In the genomic region with DNA sequence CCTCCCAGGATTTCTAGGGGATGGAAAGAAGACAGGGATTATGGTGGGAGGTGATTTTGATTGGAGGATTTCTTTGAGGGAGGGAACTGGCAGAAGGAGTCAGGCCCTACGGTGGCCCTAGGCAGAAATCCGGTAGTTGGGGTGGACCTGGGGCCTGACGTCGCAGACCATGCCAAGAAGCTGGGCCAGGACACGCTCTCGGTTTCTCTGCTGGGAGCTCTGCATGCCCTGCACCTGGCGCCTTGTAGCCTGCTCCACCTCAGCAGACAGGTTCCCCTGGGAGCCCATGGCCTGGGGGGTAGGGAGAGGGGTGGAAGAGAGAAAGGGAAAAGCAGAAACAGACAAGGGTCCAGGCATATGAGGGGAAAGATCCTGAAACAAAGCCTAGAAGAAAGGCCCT, we compare ENCODE assay signal across 25 cellular contexts. TPM values are rescaled to one million over a fixed set of nuclear protein-coding genes. Genes with fewer than 3 reads are reported as not detected.
DNase-seq lines count a peak whose midpoint lies in the region; ATAC-seq and TF ChIP-seq lines count a peak whose summit lies in the region.
"Had no signal": no experiment of that assay in that cellular context is flagged by ENCODE, and none has a peak within 500 bp of the region (broad histone marks: within the 10 kb centered on the region; RNA-seq: fewer than 3 reads in every experiment).

No MANE protein-coding gene starts in this region.

- H4K8ac ChIP-seq in mesendoderm (ENCODE audit: low read depth, low read length): no peak overlapping the region

- no peak overlapping the region for H2AK5ac ChIP-seq in mesendoderm (ENCODE audit: low read length)

- H3K79me1 ChIP-seq in mesendoderm (ENCODE audit: low read length): peaks cover 7% of the 10 kb centered on the region

- H3K4me2 ChIP-seq in mesendoderm (ENCODE audit: low read length): no peak overlapping the region

- no peak overlapping the region for H3K18ac ChIP-seq in mesendoderm (ENCODE audit: low read length)

- ATAC-seq in Right ventricle myocardium superior (ENCODE audit: poor library complexity): no peak
- ATAC-seq in GM19351 (IDR thresholded peaks at IDR 0.05; ENCODE audit: unreplicated experiment): no peak
- ATAC-seq: body of pancreas, Right ventricle myocardium inferior had no signal

- DNase-seq in cardiac septum (ENCODE audit: low spot score) (peak; percentile 47), Right ventricle myocardium superior (no peak), WERI-Rb-1 (peak; percentile 81), mesendoderm (no peak), NCI-H2029 (lab: John Stamatoyannopoulos, UW) (no peak), DMS79 treated with DMSO at 0.1 percent for 48 hours (lab: John Stamatoyannopoulos, UW) (no peak), NCI-H146 (lab: John Stamatoyannopoulos, UW) (no peak)
- DNase-seq: activated CD4-positive, alpha-beta T cell treated with anti-CD3 and anti-CD28 coated beads, Interleukin-2, amount 50 U/mL, for 48 hours; activated naive CD4-positive, alpha-beta T cell treated with anti-CD3 and anti-CD28 coated beads, Interleukin-2, amount 50 U/mL, for 16 hours; body of pancreas; colonic mucosa; DND-41; hippocampal formation; NCI-H2029 treated with DMSO at 0.1 percent for 48 hours; NCI-H510A; spleen; T-helper 1 cell; uterus had no signal

- H3K36me3 ChIP-seq in WERI-Rb-1 (peaks cover 38% of the 10 kb centered on the region), mesendoderm (ENCODE audit: control insufficient read depth, insufficient read depth, low read length) (no peaks in the 10 kb centered on the region)
- H3K36me3 ChIP-seq: colonic mucosa, uterus had no signal

- no peak overlapping the region for H2BK120ac ChIP-seq in mesendoderm (ENCODE audit: low read depth, low read length)

- H2BK5ac ChIP-seq in mesendoderm (ENCODE audit: low read length): no peak overlapping the region

- no peak overlapping the region for H2BK15ac ChIP-seq in mesendoderm (replicated peaks; ENCODE audit: low read depth)

- intact Hi-C loops in cardiac septum (cut with DNase I) (loop anchor here (5.0 to 10.0 kb wide), 3 partner anchors 37 to 410 kb away; a partner anchor contains a TSS), Right ventricle myocardium superior (cut with DNase I) (loop anchor here (5.0 kb wide), 2 partner anchors 37 to 72 kb away; a partner anchor contains a TSS)

- H3K4me3 ChIP-seq in WERI-Rb-1 (ENCODE audit: low read depth, low read length): peak overlapping the region; percentile 65
- no peak overlapping the region for H3K4me3 ChIP-seq in mesendoderm (ENCODE audit: low read length)
- H3K4me3 ChIP-seq: body of pancreas, colonic mucosa, uterus had no signal

- H3K79me2 ChIP-seq in mesendoderm (ENCODE audit: control insufficient read depth, insufficient read depth, low read length): peaks cover 15% of the 10 kb centered on the region

- H4K5ac ChIP-seq in mesendoderm (ENCODE audit: low read length): no peak overlapping the region

- peak overlapping the region; percentile 73 for H3K56ac ChIP-seq in mesendoderm (ENCODE audit: low read length)

- H3K9ac ChIP-seq in mesendoderm (ENCODE audit: low read length): no peak overlapping the region

- H3K4ac ChIP-seq in mesendoderm (ENCODE audit: low read depth, low read length): no peak overlapping the region

- no CpG with 5 or more reads among the region's 7 CpGs for WGBS in mesendoderm (ENCODE audit: extremely low coverage, insufficient coverage, low lambda C conversion rate)

- peak overlapping the region; percentile 66 for H3K27ac ChIP-seq in WERI-Rb-1
- no peak overlapping the region for H3K27ac ChIP-seq in mesendoderm (ENCODE audit: low read depth, low read length)
- H3K27ac ChIP-seq: body of pancreas, colonic mucosa, spleen, uterus had no signal

- H3K27me3 ChIP-seq in WERI-Rb-1 (ENCODE audit: insufficient read depth, low read depth, severe bottlenecking) (no peaks in the 10 kb centered on the region), mesendoderm (ENCODE audit: insufficient read depth, low read length, poor library complexity) (no peaks in the 10 kb centered on the region)
- H3K27me3 ChIP-seq: body of pancreas, colonic mucosa, spleen, uterus had no signal

- TF ChIP-seq CTCF in WERI-Rb-1 (IDR thresholded peaks at IDR 0.05; ENCODE audit: low read depth, low read length): no peak

- H3K9me3 ChIP-seq in WERI-Rb-1 (ENCODE audit: severe bottlenecking): no peaks in the 10 kb centered on the region
- H3K9me3 ChIP-seq: body of pancreas, colonic mucosa, spleen, uterus had no signal

- H3K4me1 ChIP-seq in mesendoderm (ENCODE audit: control insufficient read depth, low read depth, low read length): no peaks in the 10 kb centered on the region

- H3K23ac ChIP-seq in mesendoderm (ENCODE audit: low read length): no peak overlapping the region

RNA-seq across cellular contexts. Expression of a gene that starts 1.1 kb away (rescaled TPM):
- total RNA-seq in cardiac septum (2.6 TPM), Right ventricle myocardium superior (2.3 TPM)
- polyA plus RNA-seq in mesendoderm (2013, experiment 1 of 2): 1.2 TPM
- 1.3 TPM for polyA plus RNA-seq in mesendoderm (2013, experiment 2 of 2)

RNA-seq across cellular contexts. Expression of a gene that starts 2.1 kb away (rescaled TPM):
- total RNA-seq in cardiac septum (9.5 TPM), Right ventricle myocardium superior (9.2 TPM)
- 8.4 TPM for polyA plus RNA-seq in mesendoderm (2013, experiment 1 of 2)
- polyA plus RNA-seq in mesendoderm (2013, experiment 2 of 2): 9.6 TPM

RNA-seq across cellular contexts. Expression of a gene that starts 3.5 kb away (rescaled TPM):
- total RNA-seq in cardiac septum (201 TPM), Right ventricle myocardium superior (145 TPM)
- 405 TPM for polyA plus RNA-seq in mesendoderm (2013, experiment 1 of 2)
- polyA plus RNA-seq in mesendoderm (2013, experiment 2 of 2): 409 TPM

RNA-seq across cellular contexts. Expression of a gene that starts 16.5 kb away (rescaled TPM):
- total RNA-seq in cardiac septum (not detected), Right ventricle myocardium superior (not detected)
- not detected for polyA plus RNA-seq in mesendoderm (2013, experiment 1 of 2)
- polyA plus RNA-seq in mesendoderm (2013, experiment 2 of 2): not detected
- total RNA-seq: body of pancreas, colonic mucosa, endothelial cell of umbilical vein, fibroblast of villous mesenchyme, lung microvascular endothelial cell, Right ventricle myocardium inferior, spleen, uterus had no signal
- polyA plus RNA-seq: endothelial cell of umbilical vein, keratinocyte, spleen had no signal

RNA-seq across cellular contexts. Expression of a gene that starts 26.8 kb away (rescaled TPM):
- total RNA-seq in cardiac septum (not detected), Right ventricle myocardium superior (not detected)
- 0.03 TPM for polyA plus RNA-seq in mesendoderm (2013, experiment 1 of 2)
- not detected for polyA plus RNA-seq in mesendoderm (2013, experiment 2 of 2)
- total RNA-seq: body of pancreas, fibroblast of villous mesenchyme, lung microvascular endothelial cell, renal cortical epithelial cell, Right ventricle myocardium inferior had no signal
- polyA plus RNA-seq: endothelial cell of umbilical vein had no signal

Comparison
In these comparisons a context has a peak if more than half of its experiments do, and no peak if none do; other contexts are left out.
1. DNase-seq: peak in cardiac septum (single experiment) and WERI-Rb-1 (single experiment); none in Right ventricle myocardium superior (single experiment), mesendoderm (single experiment), NCI-H2029 (single experiment), DMS79 treated with DMSO at 0.1 percent for 48 hours (single experiment) and NCI-H146 (single experiment).